12 cellular contexts compared by ENCODE assay signal in the genomic region with DNA sequence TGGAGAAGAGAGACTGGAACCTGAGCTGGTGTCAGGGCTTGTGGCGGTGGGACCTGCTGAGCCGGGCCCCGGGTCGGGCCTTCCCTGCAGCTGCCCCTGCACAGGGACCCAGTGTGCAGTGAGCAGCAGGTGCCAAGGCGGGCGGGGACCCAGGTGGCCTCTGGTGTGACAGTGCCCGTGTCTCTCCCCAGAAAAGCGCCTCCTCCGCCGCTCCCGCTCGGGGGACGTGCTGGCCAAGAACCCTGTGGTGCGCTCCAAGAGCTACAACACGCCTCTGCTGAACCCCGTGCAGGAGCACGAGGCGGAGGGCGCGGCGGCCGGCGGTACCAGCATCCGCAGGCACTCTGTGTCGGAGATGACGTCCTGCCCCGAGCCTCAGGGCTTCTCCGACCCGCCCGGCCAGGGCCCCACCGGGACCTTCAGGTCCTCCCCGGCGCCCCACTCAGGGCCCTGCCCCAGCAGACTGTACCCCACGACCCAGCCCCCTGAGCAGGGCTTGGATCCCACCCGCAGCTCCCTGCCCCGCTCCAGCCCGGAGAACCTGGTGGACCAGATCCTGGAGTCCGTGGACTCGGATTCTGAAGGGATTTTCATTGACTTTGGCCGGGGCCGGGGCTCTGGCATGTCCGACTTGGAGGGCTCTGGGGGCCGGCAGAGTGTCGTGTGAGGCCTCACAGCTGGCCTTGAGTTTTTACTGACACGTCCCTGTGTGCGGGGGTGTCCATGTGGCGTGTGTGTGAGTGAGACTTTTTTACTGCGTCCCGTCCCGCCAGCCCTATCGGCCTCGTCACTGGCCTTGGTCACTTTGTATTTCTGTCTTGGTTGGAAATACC. TPM values are rescaled to one million over a fixed set of nuclear protein-coding genes. Genes with fewer than 3 reads are reported as not detected.
"Had no signal": no experiment of that assay in that cellular context is flagged by ENCODE, and none has a peak within 500 bp of the region (broad histone marks: within the 10 kb centered on the region; RNA-seq: fewer than 3 reads in every experiment).

No MANE protein-coding gene starts in this region.

- H3K27me3 ChIP-seq: cardiac muscle cell, upper lobe of left lung had no signal

- H3K9me3 ChIP-seq: psoas muscle, upper lobe of left lung had no signal

- H3K36me3 Mint-ChIP-seq: naive thymus-derived CD8-positive, alpha-beta T cell; WTC11 had no signal

- H3K9me3 Mint-ChIP-seq: activated naive CD4-positive, alpha-beta T cell treated with anti-CD3 and anti-CD28 coated beads for 36 hours; activated T-helper 17 cell treated with anti-CD3 and anti-CD28 coated beads, Interleukin-2, amount 50 U/mL, for 72 hours; naive thymus-derived CD8-positive, alpha-beta T cell; WTC11 had no signal

- H3K4me3 Mint-ChIP-seq: activated CD4-positive, alpha-beta T cell treated with anti-CD3 and anti-CD28 coated beads, Interleukin-2, amount 10 ng/mL, durations not matched to agents 7 days and 5 days; activated naive CD4-positive, alpha-beta T cell treated with anti-CD3 and anti-CD28 coated beads for 36 hours; activated T-helper 17 cell treated with anti-CD3 and anti-CD28 coated beads, Interleukin-2, amount 50 U/mL, for 72 hours; naive thymus-derived CD8-positive, alpha-beta T cell; stimulated activated naive CD8-positive, alpha-beta T cell treated with anti-CD3 and anti-CD28 coated beads, Interleukin-15, Interleukin-2, amounts not matched to agents 100 ng/mL and 50 ng/mL, for 24 hours; WTC11 had no signal

- H3K27me3 Mint-ChIP-seq: activated CD4-positive, alpha-beta T cell treated with anti-CD3 and anti-CD28 coated beads, Interleukin-2, amount 10 ng/mL, durations not matched to agents 7 days and 5 days; activated T-helper 17 cell treated with anti-CD3 and anti-CD28 coated beads, Interleukin-2, amount 50 U/mL, for 72 hours; naive thymus-derived CD8-positive, alpha-beta T cell; stimulated activated naive CD8-positive, alpha-beta T cell treated with anti-CD3 and anti-CD28 coated beads, Interleukin-15, Interleukin-2, amounts not matched to agents 100 ng/mL and 50 ng/mL, for 24 hours had no signal

- H3K27ac ChIP-seq: cardiac muscle cell, coronary artery, psoas muscle, upper lobe of left lung had no signal

- H3K4me1 ChIP-seq: psoas muscle had no signal

- H3K36me3 ChIP-seq: cardiac muscle cell, upper lobe of left lung had no signal

- H3K27ac Mint-ChIP-seq: activated naive CD4-positive, alpha-beta T cell treated with anti-CD3 and anti-CD28 coated beads for 36 hours; stimulated activated naive CD8-positive, alpha-beta T cell treated with anti-CD3 and anti-CD28 coated beads, Interleukin-15, Interleukin-2, amounts not matched to agents 100 ng/mL and 50 ng/mL, for 24 hours; WTC11 had no signal

- DNase-seq: foreskin melanocyte had no signal

- H3K4me3 ChIP-seq: cardiac muscle cell, coronary artery, lung, psoas muscle, upper lobe of left lung had no signal

- H3K4me1 Mint-ChIP-seq: activated CD4-positive, alpha-beta T cell treated with anti-CD3 and anti-CD28 coated beads, Interleukin-2, amount 10 ng/mL, durations not matched to agents 7 days and 5 days; activated T-helper 17 cell treated with anti-CD3 and anti-CD28 coated beads, Interleukin-2, amount 50 U/mL, for 72 hours had no signal

RNA-seq across cellular contexts. Expression of a gene that starts 15.6 kb away (rescaled TPM):
- polyA plus RNA-seq: psoas muscle had no signal
